8 cellular contexts compared by ENCODE assay signal in genomic region chr10:104254493-104255243, GRCh38. TPM values are rescaled to one million over a fixed set of nuclear protein-coding genes. Genes with fewer than 3 reads are reported as not detected.
DNase-seq lines count a peak whose midpoint lies in the region; ATAC-seq and TF ChIP-seq lines count a peak whose summit lies in the region.

Gene GSTO1, plus strand, starts transcription at chr10:104254892. Its CDS starts 37 bp downstream, at chr10:104254929.

- DNase-seq in Ammon's horn (ENCODE audit: low spot score) (peak; percentile 88), RKO (ENCODE audit: low spot score) (peak; percentile 90), fibroblast of pulmonary artery (ENCODE audit: low read depth) (peak; percentile 82)
- DNase-seq in activated effector memory CD4-positive, alpha-beta T cell treated with Interleukin-2 at 50 U/mL for 16 hours: peak; percentile 38
- DNase-seq in naive thymus-derived CD4-positive, alpha-beta T cell: peak; percentile 28 to 59 (median 35)

- ATAC-seq in GM19043 (IDR thresholded peaks at IDR 0.05; ENCODE audit: low read depth, unreplicated experiment) (peak; percentile 78), HG03280 (IDR thresholded peaks at IDR 0.05; ENCODE audit: unreplicated experiment) (peak; percentile 70)
- ATAC-seq in naive thymus-derived CD4-positive, alpha-beta T cell: peak; percentile 71

- peaks cover 0 to 25% (median 2%) of the 10 kb centered on the region in 3 experiments for H3K36me3 ChIP-seq in naive thymus-derived CD4-positive, alpha-beta T cell (ENCODE audit: control insufficient read depth in 2 of 3, insufficient read depth in 3 of 3, low read length in 3 of 3)
- H3K36me3 ChIP-seq in thymus (ENCODE audit: control insufficient read depth, insufficient read depth): peaks cover 13% of the 10 kb centered on the region

- H3K27me3 Mint-ChIP-seq in naive thymus-derived CD4-positive, alpha-beta T cell: peaks cover 0 to 19% (median 0%) of the 10 kb centered on the region in 5 donors

- intact Hi-C loops in naive thymus-derived CD4-positive, alpha-beta T cell (cut with micrococcal nuclease): loop anchor here (1.0 to 5.0 kb wide), 5 partner anchors 10 to 367 kb away; partner anchors contain the start of genes CFAP43 (in 2 of the 2) and GSTO2 (in 1 of the 2)

- peak within 1 kb of the TSS; percentile 79 for H3K4me3 ChIP-seq in fibroblast of pulmonary artery (replicated peaks; ENCODE audit: low read depth, low read length)
- H3K4me3 ChIP-seq in naive thymus-derived CD4-positive, alpha-beta T cell (ENCODE audit: low read length): peak within 1 kb of the TSS; percentile 83
- H3K4me3 ChIP-seq in thymus (ENCODE audit: low read length): peak within 1 kb of the TSS; percentile 84

- peaks cover 33 to 56% (median 47%) of the 10 kb centered on the region in 7 donors for H3K4me1 Mint-ChIP-seq in naive thymus-derived CD4-positive, alpha-beta T cell

- peak within 1 kb of the TSS; percentile 85 to 97 (median 96) for H3K27ac Mint-ChIP-seq in naive thymus-derived CD4-positive, alpha-beta T cell

- H3K36me3 Mint-ChIP-seq in naive thymus-derived CD4-positive, alpha-beta T cell: peaks cover 4 to 17% (median 12%) of the 10 kb centered on the region in 5 donors

- no peak for TF ChIP-seq CTCF in fibroblast of pulmonary artery (IDR thresholded peaks at IDR 0.05; ENCODE audit: low read length, missing control alignments)

- POLR2A ChIA-PET in naive thymus-derived CD4-positive, alpha-beta T cell (lab: Charles Lee): interaction anchor here (0.7 to 7.4 kb wide), 7 partner anchors 9 to 133 kb away, joined by 3 to 68 read pairs (median 6); partner anchors contain the start of genes CFAP43, GSTO2 and SFR1

- H3K4me3 Mint-ChIP-seq in naive thymus-derived CD4-positive, alpha-beta T cell: peak within 1 kb of the TSS; percentile 84 to 100 (median 96)

- peaks cover 9 to 23% of the 10 kb centered on the region in 2 donors for H3K4me1 ChIP-seq in naive thymus-derived CD4-positive, alpha-beta T cell (ENCODE audit: control insufficient read depth in 2 of 2, insufficient read depth in 2 of 2, low read length in 2 of 2)
- peaks cover 17% of the 10 kb centered on the region for H3K4me1 ChIP-seq in thymus (ENCODE audit: control insufficient read depth, insufficient read depth, low read length)

- H3K9me3 Mint-ChIP-seq in naive thymus-derived CD4-positive, alpha-beta T cell: no peaks in the 10 kb centered on the region

- no peaks in the 10 kb centered on the region for H3K9me3 ChIP-seq in naive thymus-derived CD4-positive, alpha-beta T cell (ENCODE audit: control insufficient read depth in 2 of 3, low read length in 3 of 3)
- no peaks in the 10 kb centered on the region for H3K9me3 ChIP-seq in thymus (ENCODE audit: control insufficient read depth)

- H3K27ac ChIP-seq in naive thymus-derived CD4-positive, alpha-beta T cell (ENCODE audit: low read depth, low read length): peak within 1 kb of the TSS; percentile 89
- peak within 1 kb of the TSS; percentile 94 for H3K27ac ChIP-seq in thymus (ENCODE audit: low read depth)

- H3K27me3 ChIP-seq in naive thymus-derived CD4-positive, alpha-beta T cell (ENCODE audit: control insufficient read depth in 2 of 2, insufficient read depth in 2 of 2, low read length in 2 of 2): no peaks in the 10 kb centered on the region
- H3K27me3 ChIP-seq in thymus (ENCODE audit: control insufficient read depth, insufficient read depth): no peaks in the 10 kb centered on the region

- WGBS in thymus: 1% methylated on average over 63 of the region's 63 CpGs

- CTCF ChIA-PET in naive thymus-derived CD4-positive, alpha-beta T cell (lab: Charles Lee): interaction anchor here (0.8 to 2.1 kb wide), 5 partner anchors 16 to 528 kb away, joined by 3 to 7 read pairs (median 3); no protein-coding TSS in a partner anchor

RNA-seq across cellular contexts. Expression of gene GSTO1, which starts in this region (rescaled TPM):
- total RNA-seq in naive thymus-derived CD4-positive, alpha-beta T cell: 100 to 1,000 TPM in 1 of 5 experiments, 10 to 100 TPM in 4; 28.1 to 129 (median 49.1) TPM
- 100 to 1,000 TPM; 116 to 141 TPM for polyA plus RNA-seq in naive thymus-derived CD4-positive, alpha-beta T cell
- 323 TPM for polyA plus RNA-seq in thymus

Comparison
In these comparisons a context has a peak if more than half of its experiments do, and no peak if none do; other contexts are left out.
1. Peak in every context shown above with its lines: DNase-seq, ATAC-seq, H3K4me3 ChIP-seq and H3K27ac ChIP-seq.
2. DNase-seq: peak in every context shown above with its lines; median percentile 90 in RKO; 88 in Ammon's horn; 82 in fibroblast of pulmonary artery; 38 in activated effector memory CD4-positive, alpha-beta T cell treated with Interleukin-2 at 50 U/mL for 16 hours; 35 in naive thymus-derived CD4-positive, alpha-beta T cell.